11 cellular contexts compared by ENCODE assay signal in genomic region chr1:173406783-173407230, GRCh38.
A peak's percentile ranks its signal among the peaks of the same experiment; 100 is the strongest.
DNase-seq lines count a peak whose midpoint lies in the region; ATAC-seq and TF ChIP-seq lines count a peak whose summit lies in the region.
"Had no signal": no experiment of that assay in that cellular context is flagged by ENCODE, and none has a peak within 500 bp of the region (broad histone marks: within the 10 kb centered on the region; RNA-seq: fewer than 3 reads in every experiment).

No MANE protein-coding gene starts in this region.

- H4K20me1 ChIP-seq in osteoblast (ENCODE audit: insufficient read depth, low read length): no peaks in the 10 kb centered on the region

- H3K27ac ChIP-seq in breast epithelium (no peak overlapping the region), osteoblast (ENCODE audit: low read depth, low read length) (no peak overlapping the region)

- intact Hi-C loops in breast epithelium (cut with DNase I; ENCODE audit: low total_unique reads): no loop called here

- no peak for ATAC-seq in HG03520 (IDR thresholded peaks at IDR 0.05; ENCODE audit: unreplicated experiment)

- no peak for TF ChIP-seq CTCF in GM20000 (IDR thresholded peaks at IDR 0.05; ENCODE audit: extremely low read depth, missing control alignments)
- TF ChIP-seq CTCF in breast epithelium (IDR thresholded peaks at IDR 0.05): no peak
- TF ChIP-seq CTCF in osteoblast (IDR thresholded peaks at IDR 0.05; ENCODE audit: extremely low read depth, low read depth, low read length): no peak

- H3K9me3 ChIP-seq in breast epithelium (no peaks in the 10 kb centered on the region), osteoblast (ENCODE audit: low read depth, low read length) (no peaks in the 10 kb centered on the region)
- H3K9me3 ChIP-seq: HAP-1 had no signal

- H3K4me3 ChIP-seq in breast epithelium (peak overlapping the region; percentile 5 to 10 (median 7)), osteoblast (ENCODE audit: insufficient read depth, low read length) (no peak overlapping the region)
- H3K4me3 ChIP-seq: HAP-1 had no signal

- DNase-seq in DMS53 (lab: John Stamatoyannopoulos, UW) (peak; percentile 77), GM20000 (ENCODE audit: low spot score) (peak; percentile 22), breast epithelium (ENCODE audit: low spot score in 2 of 2) (no peak), osteoblast (ENCODE audit: insufficient read length, low spot score, missing footprints) (no peak), NOMO-1 treated with DMSO at 0.1 percent for 48 hours (lab: John Stamatoyannopoulos, UW; ENCODE audit: unreplicated experiment) (no peak), NCI-H1417 (lab: John Stamatoyannopoulos, UW) (no peak), NCI-H524 (lab: John Stamatoyannopoulos, UW) (no peak)
- DNase-seq: cerebellar nuclear complex, hippocampal formation had no signal

- H3K36me3 ChIP-seq in breast epithelium (no peaks in the 10 kb centered on the region), osteoblast (ENCODE audit: insufficient read depth, low read length) (no peaks in the 10 kb centered on the region)
- H3K36me3 ChIP-seq: HAP-1 had no signal

- H3K4me1 ChIP-seq in breast epithelium (no peaks in the 10 kb centered on the region), osteoblast (ENCODE audit: insufficient read depth, low read length) (peaks cover 29% of the 10 kb centered on the region)
- H3K4me1 ChIP-seq: HAP-1 had no signal

- H2AFZ ChIP-seq in osteoblast (ENCODE audit: low read length): no peak overlapping the region

- TF ChIP-seq POLR2A in breast epithelium (IDR thresholded peaks at IDR 0.05): no peak

- H3K27me3 ChIP-seq in breast epithelium (no peaks in the 10 kb centered on the region), osteoblast (ENCODE audit: insufficient read depth, low read length) (no peaks in the 10 kb centered on the region)

- peak overlapping the region; percentile 31 for H3K4me2 ChIP-seq in osteoblast (ENCODE audit: insufficient read depth, low read length)

- no peaks in the 10 kb centered on the region for H3K79me2 ChIP-seq in osteoblast (ENCODE audit: insufficient read depth, low read length)

Comparison
In these comparisons a context has a peak if more than half of its experiments do, and no peak if none do; other contexts are left out.
1. DNase-seq: peak in DMS53 (single experiment) and GM20000 (single experiment); none in breast epithelium (0 of 2), osteoblast (single experiment), NOMO-1 treated with DMSO at 0.1 percent for 48 hours (single experiment), NCI-H1417 (0 of 3) and NCI-H524 (0 of 2).